Comparison of ENCODE assay signal across 20 cellular contexts in the genomic region with DNA sequence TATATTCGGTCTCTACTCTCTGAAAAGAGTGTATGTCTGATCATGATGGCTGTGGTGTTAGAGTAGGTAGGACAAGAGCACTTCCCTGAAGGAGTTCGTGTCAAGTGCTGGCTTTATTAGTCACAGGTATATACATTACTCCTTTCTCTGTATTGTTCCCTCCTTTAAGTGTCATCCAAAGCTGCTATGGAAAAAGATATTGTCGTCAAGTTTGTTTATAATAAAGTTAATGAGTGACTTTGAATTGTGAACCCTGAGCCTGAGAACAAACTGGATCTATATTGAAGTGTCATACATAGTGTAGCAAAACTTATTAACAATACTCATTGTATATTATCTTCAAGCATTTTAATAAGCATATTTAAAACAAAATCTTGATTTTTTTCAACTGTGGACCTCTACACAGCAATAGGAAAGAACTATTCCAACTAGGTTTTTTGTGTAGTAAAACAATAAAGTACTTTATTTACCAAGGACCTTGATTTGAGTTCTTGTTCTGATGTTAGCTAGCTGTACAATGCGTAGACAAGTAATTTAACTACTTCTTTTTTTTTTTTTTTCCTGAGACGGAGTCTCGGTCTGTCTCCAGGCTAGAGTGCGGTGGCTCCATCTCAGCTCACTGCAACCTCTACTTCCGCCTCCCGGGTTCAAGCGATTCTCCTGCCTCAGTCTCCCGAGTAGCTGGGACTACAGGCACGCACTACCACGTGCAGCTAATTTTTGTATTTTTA.
A peak's percentile ranks its signal among the peaks of the same experiment; 100 is the strongest.
DNase-seq lines count a peak whose midpoint lies in the region; ATAC-seq, FAIRE-seq and TF ChIP-seq lines count a peak whose summit lies in the region.
"Had no signal": no experiment of that assay in that cellular context is flagged by ENCODE, and none has a peak within 500 bp of the region (broad histone marks: within the 10 kb centered on the region; RNA-seq: fewer than 3 reads in every experiment).

No MANE protein-coding gene starts in this region.

- H3K27me3 ChIP-seq in HepG2 (ENCODE audit: control insufficient read depth in 1 of 2, insufficient read depth in 2 of 2, low read length in 2 of 2) = no peaks in the 10 kb centered on the region
- no peaks in the 10 kb centered on the region for H3K27me3 ChIP-seq in upper lobe of left lung
- H3K27me3 ChIP-seq: ascending aorta, BLaER1, spleen had no signal

- in situ Hi-C loops in HepG2 (cut with HindIII; ENCODE audit: extremely low pct_ligation_motif_present, low pct_unique_long_range_greater_than_20kb) = no loop called here

- peak in 1 of 2 experiments; percentile 53; a peak in 1 of 4 replicates for TF ChIP-seq EP300 in HepG2 (IDR thresholded peaks at IDR 0.05; ENCODE audit: low read depth in 2 of 2, low read length in 2 of 2)
- no peak for TF ChIP-seq EP300 in HepG2 (CRISPR knock-in tag; IDR thresholded peaks at IDR 0.05; ENCODE audit: borderline replicate concordance)
- no peak for TF ChIP-seq EP300 in upper lobe of left lung (IDR thresholded peaks at IDR 0.05)

- H3K27ac Mint-ChIP-seq in T-helper 2 cell treated with Interferon-gamma antibody and Interleukin-4, amounts not matched to agents 5 μg/mL and 100 μg/mL, for 36 hours = no peak overlapping the region
- H3K27ac Mint-ChIP-seq: activated naive CD4-positive, alpha-beta T cell treated with anti-CD3 and anti-CD28 coated beads, Interleukin-2, amount 50 U/mL, for 24 hours; stimulated activated naive CD8-positive, alpha-beta T cell treated with anti-CD3 and anti-CD28 coated beads, Interleukin-15, amount 100 ng/mL, for 72 hours had no signal

- H3K4me3 Mint-ChIP-seq in T-helper 2 cell treated with Interferon-gamma antibody and Interleukin-4, amounts not matched to agents 5 μg/mL and 100 μg/mL, for 36 hours = no peak overlapping the region
- H3K4me3 Mint-ChIP-seq: activated naive CD4-positive, alpha-beta T cell treated with anti-CD3 and anti-CD28 coated beads, Interleukin-2, amount 50 U/mL, for 24 hours; stimulated activated naive CD8-positive, alpha-beta T cell treated with anti-CD3 and anti-CD28 coated beads, Interleukin-15, amount 100 ng/mL, for 72 hours had no signal

- no peaks in the 10 kb centered on the region for H3K36me3 ChIP-seq in HepG2 (replicated peaks in 1 of 2; ENCODE audit: control insufficient read depth in 1 of 2, insufficient read depth in 2 of 2, low read length in 2 of 2)
- H3K36me3 ChIP-seq in upper lobe of left lung = no peaks in the 10 kb centered on the region
- H3K36me3 ChIP-seq: ascending aorta had no signal

- CTCF ChIA-PET in HepG2 (lab: Yijun Ruan, JAX; ENCODE audit: low intra/inter-chr PET ratio, low total read pairs) = no interaction called here

- TF ChIP-seq POLR2A in HepG2 (IDR thresholded peaks at IDR 0.05; ENCODE audit: insufficient read depth in 1 of 2, low read depth in 2 of 2, low read length in 2 of 2) = no peak
- no peak for TF ChIP-seq POLR2A in upper lobe of left lung (IDR thresholded peaks at IDR 0.05)

- H3K4me2 ChIP-seq in HepG2 (ENCODE audit: low read depth, low read length) = peak overlapping the region; percentile 60
- H3K4me2 ChIP-seq: BLaER1 had no signal

- ATAC-seq in Right ventricle myocardium superior (ENCODE audit: poor library complexity) (peak; percentile 35), left cardiac atrium (no peak), HepG2 (peak; percentile 91), upper lobe of left lung (ENCODE audit: low FRiP score in 2 of 2) (peak; percentile 61 to 85), HG03520 (IDR thresholded peaks at IDR 0.05; ENCODE audit: unreplicated experiment) (no peak)
- ATAC-seq: stimulated activated naive CD8-positive, alpha-beta T cell treated with anti-CD3 and anti-CD28 coated beads, Interleukin-15, amount 100 ng/mL, for 72 hours had no signal

- H3K9ac ChIP-seq in HepG2 (ENCODE audit: insufficient read depth, low read depth, low read length) = no peak overlapping the region
- H3K9ac ChIP-seq: BLaER1 had no signal

- H3K4me1 ChIP-seq in HepG2 (ENCODE audit: insufficient read depth, low read length) = peaks cover 63% of the 10 kb centered on the region
- H3K4me1 ChIP-seq in upper lobe of left lung = peaks cover 0 to 5% (median 2%) of the 10 kb centered on the region in 4 donors
- H3K4me1 ChIP-seq: BLaER1 had no signal

- WGBS in HepG2 (ENCODE audit: low lambda C conversion rate) = 70% methylated on average over 13 of the region's 13 CpGs
- WGBS in upper lobe of left lung, 2 donors = 84 to 87% methylated on average over 13 of the region's 13 CpGs

- intact Hi-C loops in Right ventricle myocardium superior (cut with DNase I) = no loop called here
- intact Hi-C loops in left cardiac atrium (cut with DNase I) = no loop called here
- intact Hi-C loops in HepG2 (cut with micrococcal nuclease; ENCODE audit: unreplicated experiment) = no loop called here
- intact Hi-C loops in posterior cingulate gyrus (cut with DNase I) = no loop called here

- no peaks in the 10 kb centered on the region for H3K4me1 Mint-ChIP-seq in T-helper 2 cell treated with Interferon-gamma antibody and Interleukin-4, amounts not matched to agents 5 μg/mL and 100 μg/mL, for 36 hours (ENCODE audit: low read depth)
- H3K4me1 Mint-ChIP-seq: activated naive CD4-positive, alpha-beta T cell treated with anti-CD3 and anti-CD28 coated beads, Interleukin-2, amount 50 U/mL, for 24 hours had no signal

- peak overlapping the region; percentile 70 for H3K27ac ChIP-seq in HepG2 (ENCODE audit: extremely low read length, insufficient read depth, low read length)
- H3K27ac ChIP-seq in upper lobe of left lung = no peak overlapping the region
- H3K27ac ChIP-seq: ascending aorta, BLaER1, spleen had no signal

- no TSS peak for BruUV-seq in HepG2 (replicated peaks; lab: Mats Ljungman, UMichigan)

- no peaks in the 10 kb centered on the region for H3K9me3 Mint-ChIP-seq in T-helper 2 cell treated with Interferon-gamma antibody and Interleukin-4, amounts not matched to agents 5 μg/mL and 100 μg/mL, for 36 hours
- H3K9me3 Mint-ChIP-seq: activated naive CD4-positive, alpha-beta T cell treated with anti-CD3 and anti-CD28 coated beads, Interleukin-2, amount 50 U/mL, for 24 hours; stimulated activated naive CD8-positive, alpha-beta T cell treated with anti-CD3 and anti-CD28 coated beads, Interleukin-15, amount 100 ng/mL, for 72 hours had no signal

- H3K36me3 Mint-ChIP-seq in T-helper 2 cell treated with Interferon-gamma antibody and Interleukin-4, amounts not matched to agents 5 μg/mL and 100 μg/mL, for 36 hours (ENCODE audit: low read depth) = no peaks in the 10 kb centered on the region

- H3K4me3 ChIP-seq in HepG2 (replicated peaks in 1 of 3; ENCODE audit: insufficient read depth in 1 of 3, low read depth in 2 of 3, low read length in 3 of 3) = peak overlapping the region in 1 of 3 experiments; percentile 33; a peak in 1 of 6 replicates
- no peak overlapping the region for H3K4me3 ChIP-seq in upper lobe of left lung
- H3K4me3 ChIP-seq: ascending aorta, BLaER1, spleen had no signal

- H3K27me3 Mint-ChIP-seq in T-helper 2 cell treated with Interferon-gamma antibody and Interleukin-4, amounts not matched to agents 5 μg/mL and 100 μg/mL, for 36 hours (ENCODE audit: low read depth) = no peaks in the 10 kb centered on the region
- H3K27me3 Mint-ChIP-seq: activated naive CD4-positive, alpha-beta T cell treated with anti-CD3 and anti-CD28 coated beads, Interleukin-2, amount 50 U/mL, for 24 hours; stimulated activated naive CD8-positive, alpha-beta T cell treated with anti-CD3 and anti-CD28 coated beads, Interleukin-15, amount 100 ng/mL, for 72 hours had no signal

- POLR2A ChIA-PET in HepG2 (lab: Yijun Ruan, JAX) = interaction anchor here (0.6 kb wide), 1 partner anchor 489 kb away, joined by 3 read pairs; no protein-coding TSS in a partner anchor

- no peaks in the 10 kb centered on the region for H3K79me2 ChIP-seq in HepG2 (ENCODE audit: insufficient read depth, low read length)

- no peak overlapping the region for H2AFZ ChIP-seq in HepG2 (ENCODE audit: low read length)

- DNase-seq in Right ventricle myocardium superior (no peak), left cardiac atrium (no peak), NCI-H510A treated with DMSO at 0.1 percent for 48 hours (lab: John Stamatoyannopoulos, UW) (peak; percentile 80), HepG2 (ENCODE audit: low spot score) (peak; percentile 67), upper lobe of left lung (no peak), posterior cingulate gyrus (no peak)
- DNase-seq in T-helper 2 cell treated with Interferon-gamma antibody and Interleukin-4, amounts not matched to agents 5 μg/mL and 100 μg/mL, for 36 hours (ENCODE audit: low spot score) = no peak
- DNase-seq: activated CD4-positive, alpha-beta T cell treated with anti-CD3 and anti-CD28 coated beads for 1 hour; cerebellar nuclear complex; effector memory CD4-positive, alpha-beta T cell; NCI-H446 treated with DMSO at 0.1 percent for 48 hours; spleen; stimulated activated CD4-positive, alpha-beta T cell treated with anti-CD3 and anti-CD28 coated beads, Interleukin-4, amount 100 ng/mL, for 24 hours; stimulated activated naive CD8-positive, alpha-beta T cell treated with anti-CD3 and anti-CD28 coated beads, Interleukin-15, amount 100 ng/mL, for 72 hours; trophoblast cell had no signal

- no peak for TF ChIP-seq RAD21 in HepG2 (CRISPR knock-in tag; IDR thresholded peaks at IDR 0.05)

- TF ChIP-seq CTCF in HepG2 (CRISPR knock-in tag; IDR thresholded peaks at IDR 0.05) = no peak
- TF ChIP-seq CTCF in upper lobe of left lung (IDR thresholded peaks at IDR 0.05) = no peak

- H4K20me1 ChIP-seq in HepG2 (ENCODE audit: insufficient read depth, low read length) = no peaks in the 10 kb centered on the region
- H4K20me1 ChIP-seq: BLaER1 had no signal

- H3K9me3 ChIP-seq in HepG2 (ENCODE audit: low read length) (no peaks in the 10 kb centered on the region), upper lobe of left lung (no peaks in the 10 kb centered on the region)
- H3K9me3 ChIP-seq: ascending aorta, BLaER1, spleen had no signal

- peak; percentile 23 for FAIRE-seq in HepG2 (lab: Jason Lieb, UNC)
- FAIRE-seq: A204.1 had no signal

TF ChIP-seq in HepG2, 621 proteins besides CTCF, POLR2A, EP300 and RAD21 (continues in another document):
- peak; percentile 16; the same call in 1 of the 2 replicates for TF ChIP-seq NR2F6 (IDR thresholded peaks at IDR 0.05)
- TF ChIP-seq NR2F6 (CRISPR knock-in tag; IDR thresholded peaks at IDR 0.05) = no peak

Comparison
In these comparisons a context has a peak if more than half of its experiments do, and no peak if none do; other contexts are left out.
1. ATAC-seq: peak in Right ventricle myocardium superior (single experiment), HepG2 (single experiment) and upper lobe of left lung (2 of 2); none in left cardiac atrium (0 of 2) and HG03520 (single experiment).
2. DNase-seq: peak in NCI-H510A treated with DMSO at 0.1 percent for 48 hours (single experiment) and HepG2 (single experiment); none in Right ventricle myocardium superior (single experiment), left cardiac atrium (single experiment), upper lobe of left lung (0 of 2), posterior cingulate gyrus (0 of 10) and T-helper 2 cell treated with Interferon-gamma antibody and Interleukin-4, amounts not matched to agents 5 μg/mL and 100 μg/mL, for 36 hours (single experiment).